ENCODE assay signal across 9 cellular contexts in genomic region chr6:42572523-42572922, GRCh38. TPM values are rescaled to one million over a fixed set of nuclear protein-coding genes. Genes with fewer than 3 reads are reported as not detected.
DNase-seq lines count a peak whose midpoint lies in the region; ATAC-seq and TF ChIP-seq lines count a peak whose summit lies in the region.
"Had no signal": no experiment of that assay in that cellular context is flagged by ENCODE, and none has a peak within 500 bp of the region (broad histone marks: within the 10 kb centered on the region; RNA-seq: fewer than 3 reads in every experiment).

No MANE protein-coding gene starts in this region.

- H3K9me3 ChIP-seq in CD8-positive, alpha-beta memory T cell (ENCODE audit: low read length): no peaks in the 10 kb centered on the region
- no peaks in the 10 kb centered on the region for H3K9me3 ChIP-seq in vagina

- intact Hi-C loops in vagina (cut with DNase I): no loop called here

- peaks cover 59 to 82% (median 78%) of the 10 kb centered on the region in 3 donors for H3K4me1 Mint-ChIP-seq in CD8-positive, alpha-beta memory T cell
- peaks cover 38% of the 10 kb centered on the region for H3K4me1 Mint-ChIP-seq in activated CD8-positive, alpha-beta T cell treated with anti-CD3 and anti-CD28 coated beads, Interleukin-2, amount 10 ng/mL, durations not matched to agents 7 days and 5 days (ENCODE audit: low read depth)
- H3K4me1 Mint-ChIP-seq: nephron had no signal

- peaks cover 6% of the 10 kb centered on the region for H3K36me3 ChIP-seq in CD8-positive, alpha-beta memory T cell (ENCODE audit: insufficient read depth, low read length)
- peaks cover 0 to 3% of the 10 kb centered on the region in 2 donors for H3K36me3 ChIP-seq in vagina

- CTCF ChIA-PET in CD8-positive, alpha-beta memory T cell (lab: Charles Lee): interaction anchor here (0.9 to 2.4 kb wide), 3 partner anchors 8 to 153 kb away, joined by 3 to 9 read pairs (median 6); partner anchors contain the start of gene UBR2
- CTCF ChIA-PET in activated CD8-positive, alpha-beta T cell treated with anti-CD3 and anti-CD28 coated beads, Interleukin-2, amount 10 ng/mL, durations not matched to agents 7 days and 5 days (lab: Charles Lee): interaction anchor here (1.1 to 2.0 kb wide), 4 partner anchors 9 to 571 kb away, joined by 4 to 10 read pairs (median 6); partner anchors contain the start of gene UBR2

- no peak overlapping the region for H3K4me3 ChIP-seq in CD8-positive, alpha-beta memory T cell (ENCODE audit: low read length)
- H3K4me3 ChIP-seq in vagina: no peak overlapping the region

- H3K27me3 Mint-ChIP-seq in CD8-positive, alpha-beta memory T cell: no peaks in the 10 kb centered on the region
- no peaks in the 10 kb centered on the region for H3K27me3 Mint-ChIP-seq in activated CD8-positive, alpha-beta T cell treated with anti-CD3 and anti-CD28 coated beads, Interleukin-2, amount 10 ng/mL, durations not matched to agents 7 days and 5 days (ENCODE audit: low read depth)

- H3K27me3 ChIP-seq in CD8-positive, alpha-beta memory T cell (ENCODE audit: insufficient read depth, low read length, poor library complexity, severe bottlenecking): no peaks in the 10 kb centered on the region
- H3K27me3 ChIP-seq in vagina: no peaks in the 10 kb centered on the region

- no peak for TF ChIP-seq POLR2A in vagina (IDR thresholded peaks at IDR 0.05)

- DNase-seq in CD8-positive, alpha-beta memory T cell: peak in 2 of 5 donors; percentile 8 to 24
- DNase-seq in activated CD8-positive, alpha-beta T cell treated with anti-CD3 and anti-CD28 coated beads, Interleukin-2, amount 10 ng/mL, durations not matched to agents 7 days and 5 days: no peak
- DNase-seq in vagina (ENCODE audit: extremely low spot score in 2 of 2) (no peak), NCI-H82 treated with DMSO at 0.1 percent for 48 hours (lab: John Stamatoyannopoulos, UW; ENCODE audit: unreplicated experiment) (no peak), activated T-cell treated with anti-CD3 and anti-CD28 coated beads for 4 hours (no peak)
- no peak for DNase-seq in activated CD4-positive, CD25-positive, alpha-beta regulatory T cell (lab: John Stamatoyannopoulos, UW)

- POLR2A ChIA-PET in CD8-positive, alpha-beta memory T cell (lab: Charles Lee): interaction anchor here (0.7 to 1.1 kb wide), 2 partner anchors 8 to 10 kb away, joined by 3 to 4 read pairs; no protein-coding TSS in a partner anchor
- POLR2A ChIA-PET in activated CD8-positive, alpha-beta T cell treated with anti-CD3 and anti-CD28 coated beads, Interleukin-2, amount 10 ng/mL, durations not matched to agents 7 days and 5 days (lab: Charles Lee): interaction anchor here (0.6 to 1.3 kb wide), 4 partner anchors 9 to 1057 kb away, joined by 3 to 9 read pairs (median 3); partner anchors contain the start of gene UBR2

- peak overlapping the region; percentile 52 to 91 (median 76) for H3K27ac Mint-ChIP-seq in CD8-positive, alpha-beta memory T cell
- H3K27ac Mint-ChIP-seq in activated CD8-positive, alpha-beta T cell treated with anti-CD3 and anti-CD28 coated beads, Interleukin-2, amount 10 ng/mL, durations not matched to agents 7 days and 5 days: peak overlapping the region; percentile 73
- H3K27ac Mint-ChIP-seq: nephron had no signal

- H3K4me3 Mint-ChIP-seq in CD8-positive, alpha-beta memory T cell: peak overlapping the region in 5 of 7 donors; percentile 21 to 67 (median 57)
- peak overlapping the region; percentile 35 for H3K4me3 Mint-ChIP-seq in activated CD8-positive, alpha-beta T cell treated with anti-CD3 and anti-CD28 coated beads, Interleukin-2, amount 10 ng/mL, durations not matched to agents 7 days and 5 days
- H3K4me3 Mint-ChIP-seq: nephron had no signal

- H3K36me3 Mint-ChIP-seq in CD8-positive, alpha-beta memory T cell: peaks cover 4 to 47% (median 11%) of the 10 kb centered on the region in 3 donors
- H3K36me3 Mint-ChIP-seq in activated CD8-positive, alpha-beta T cell treated with anti-CD3 and anti-CD28 coated beads, Interleukin-2, amount 10 ng/mL, durations not matched to agents 7 days and 5 days (ENCODE audit: low read depth): peaks cover 46% of the 10 kb centered on the region

- ATAC-seq in GM19438 (IDR thresholded peaks at IDR 0.05; ENCODE audit: low read depth, unreplicated experiment) (peak; percentile 85), HG03432 (IDR thresholded peaks at IDR 0.05; ENCODE audit: unreplicated experiment) (peak; percentile 85)
- ATAC-seq in activated CD8-positive, alpha-beta T cell treated with anti-CD3 and anti-CD28 coated beads, Interleukin-2, amount 10 ng/mL, durations not matched to agents 7 days and 5 days: peak; percentile 63

- no peak for TF ChIP-seq CTCF in vagina (IDR thresholded peaks at IDR 0.05)

- H3K27ac ChIP-seq in CD8-positive, alpha-beta memory T cell (ENCODE audit: low read depth, low read length): no peak overlapping the region
- H3K27ac ChIP-seq in vagina: no peak overlapping the region

- H3K4me1 ChIP-seq in CD8-positive, alpha-beta memory T cell (ENCODE audit: insufficient read depth, low read length): peaks cover 37% of the 10 kb centered on the region
- peaks cover 54% of the 10 kb centered on the region for H3K4me1 ChIP-seq in vagina

- no peaks in the 10 kb centered on the region for H3K9me3 Mint-ChIP-seq in CD8-positive, alpha-beta memory T cell
- no peaks in the 10 kb centered on the region for H3K9me3 Mint-ChIP-seq in activated CD8-positive, alpha-beta T cell treated with anti-CD3 and anti-CD28 coated beads, Interleukin-2, amount 10 ng/mL, durations not matched to agents 7 days and 5 days (ENCODE audit: insufficient read depth)
- H3K9me3 Mint-ChIP-seq: nephron had no signal

RNA-seq across cellular contexts. Expression of gene UBR2, which starts 8.7 kb away (rescaled TPM):
- total RNA-seq in CD8-positive, alpha-beta memory T cell: 10 to 100 TPM; 26.2 to 27.0 TPM
- polyA plus RNA-seq in CD8-positive, alpha-beta memory T cell: 13.6 TPM
- 10 to 100 TPM; 23.6 to 24.8 TPM for total RNA-seq in activated CD8-positive, alpha-beta T cell treated with anti-CD3 and anti-CD28 coated beads, Interleukin-2, amount 10 ng/mL, durations not matched to agents 7 days and 5 days
- 23.6 TPM for total RNA-seq in vagina
